15 cellular contexts compared by ENCODE assay signal in the genomic region with DNA sequence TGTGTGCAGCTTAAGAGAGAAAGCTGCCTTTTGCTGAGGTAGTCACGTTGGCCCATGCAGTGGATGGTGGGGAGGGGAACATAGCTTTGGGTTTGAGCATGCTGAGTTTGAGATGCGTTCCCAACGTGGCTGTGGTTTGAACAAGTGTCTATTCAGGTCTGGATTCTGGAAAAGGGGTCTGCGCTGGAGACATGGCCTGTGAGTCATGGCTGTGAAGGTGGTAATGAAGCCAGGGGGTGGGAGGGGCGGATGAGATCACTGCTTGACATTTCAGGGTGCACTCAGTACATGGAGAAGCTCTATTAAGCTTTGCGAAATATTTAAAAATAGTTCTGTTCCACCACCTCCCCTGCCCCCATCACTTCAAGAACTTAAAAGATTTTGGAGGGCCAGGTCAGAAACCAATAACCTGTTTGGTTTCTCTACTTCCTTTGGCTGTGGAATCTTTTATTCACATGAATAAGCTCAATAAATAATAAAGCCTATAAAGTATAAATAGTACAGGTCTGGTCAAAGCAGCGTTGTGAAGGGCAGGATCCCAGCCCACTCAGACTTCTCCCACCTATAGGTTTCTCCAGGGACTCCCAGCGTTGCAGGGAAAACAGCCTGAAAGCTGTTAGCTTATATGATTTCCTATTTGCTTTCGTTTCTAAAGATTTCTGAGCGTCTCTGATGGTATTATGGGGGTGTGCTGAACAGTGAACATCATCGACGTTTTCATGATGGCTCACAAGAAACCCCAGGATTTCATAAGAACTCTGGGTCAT.
A peak's percentile ranks its signal among the peaks of the same experiment; 100 is the strongest.
DNase-seq lines count a peak whose midpoint lies in the region; TF ChIP-seq lines count a peak whose summit lies in the region.
"Had no signal": no experiment of that assay in that cellular context is flagged by ENCODE, and none has a peak within 500 bp of the region (broad histone marks: within the 10 kb centered on the region; RNA-seq: fewer than 3 reads in every experiment).

No MANE protein-coding gene starts in this region.

- WGBS in mammary epithelial cell (ENCODE audit: low coverage, missing lambda C conversion rate): 48% methylated on average over 9 of the region's 12 CpGs

- H3K36me3 Mint-ChIP-seq in MCF 10A (ENCODE audit: insufficient read depth, unreplicated experiment): no peaks in the 10 kb centered on the region
- H3K36me3 Mint-ChIP-seq: CD14-positive monocyte had no signal

- no peak overlapping the region for H3K9ac ChIP-seq in mammary epithelial cell (ENCODE audit: insufficient read depth, low read length)

- no peaks in the 10 kb centered on the region for H4K20me1 ChIP-seq in mammary epithelial cell (ENCODE audit: insufficient read depth, low read length)

- BruUV-seq in MCF 10A (replicated peaks; lab: Mats Ljungman, UMichigan): no TSS peak
- no TSS peak for BruUV-seq in mammary epithelial cell (replicated peaks; lab: Mats Ljungman, UMichigan)

- no peak overlapping the region for H3K4me3 Mint-ChIP-seq in MCF 10A (ENCODE audit: unreplicated experiment)
- H3K4me3 Mint-ChIP-seq: CD14-positive monocyte had no signal

- no peak overlapping the region for H3K27ac Mint-ChIP-seq in MCF 10A (ENCODE audit: low read depth, unreplicated experiment)
- H3K27ac Mint-ChIP-seq: CD14-positive monocyte had no signal

- DNase-seq in MCF 10A (ENCODE audit: unreplicated experiment) (peak; percentile 30), mammary epithelial cell (no peak), astrocyte of the spinal cord (ENCODE audit: low read depth, low spot score) (peak; percentile 81), nucleus accumbens (lab: John Stamatoyannopoulos, UW) (peak in 34 of 56 donors; percentile 4 to 78 (median 37)), NCI-H774 (lab: John Stamatoyannopoulos, UW) (no peak), NCI-H1694 (lab: John Stamatoyannopoulos, UW) (no peak), NCI-H446 treated with DMSO at 0.1 percent for 48 hours (lab: John Stamatoyannopoulos, UW) (no peak), H4 (ENCODE audit: low spot score) (no peak)
- DNase-seq: IMR-90, Karpas-422, NCI-H1417 treated with DMSO at 0.1 percent for 48 hours, NCI-H2081, NCI-H510A had no signal

- in situ Hi-C loops in mammary epithelial cell (cut with MboI; ENCODE audit: low sequenced_read_pairs in 2 of 2): no loop called here
- in situ Hi-C loops in astrocyte of the spinal cord (cut with HindIII; ENCODE audit: low sequenced_read_pairs): no loop called here

- peaks cover under 1% of the 10 kb centered on the region for H3K4me1 Mint-ChIP-seq in MCF 10A (ENCODE audit: insufficient read depth, unreplicated experiment)
- H3K4me1 Mint-ChIP-seq: CD14-positive monocyte had no signal

- H3K27me3 ChIP-seq in mammary epithelial cell (ENCODE audit: insufficient read depth, low read length): no peaks in the 10 kb centered on the region

- peaks cover 5% of the 10 kb centered on the region for H3K9me3 ChIP-seq in mammary epithelial cell (replicated peaks; ENCODE audit: insufficient read depth, low read length)
- H3K9me3 ChIP-seq: HAP-1 had no signal

- intact Hi-C loops in MCF 10A (cut with micrococcal nuclease): no loop called here
- intact Hi-C loops in mammary epithelial cell (cut with micrococcal nuclease): no loop called here

- H3K27me3 Mint-ChIP-seq in MCF 10A (ENCODE audit: insufficient read depth, unreplicated experiment): no peaks in the 10 kb centered on the region

- H3K4me3 ChIP-seq in mammary epithelial cell (replicated peaks in 1 of 3; ENCODE audit: insufficient read depth in 1 of 3, low read depth in 2 of 3, low read length in 3 of 3) (no peak overlapping the region), astrocyte of the spinal cord (ENCODE audit: low read depth, low read length) (no peak overlapping the region)
- H3K4me3 ChIP-seq: HAP-1 had no signal

- peaks cover 11% of the 10 kb centered on the region for H3K9me3 Mint-ChIP-seq in MCF 10A (ENCODE audit: unreplicated experiment)

- dilution Hi-C loops in mammary epithelial cell (cut with HindIII; ENCODE audit: low sequenced_read_pairs): no loop called here

- no peak overlapping the region for H3K4me2 ChIP-seq in mammary epithelial cell (ENCODE audit: insufficient read depth, low read depth, low read length)

- no peak overlapping the region for H2AFZ ChIP-seq in mammary epithelial cell (ENCODE audit: low read depth, low read length)

- POLR2A ChIA-PET in MCF 10A (lab: Yijun Ruan, JAX): interaction anchor here (1.5 kb wide), 1 partner anchor 9 kb away, joined by 3 read pairs; no protein-coding TSS in a partner anchor

- H3K27ac ChIP-seq in mammary epithelial cell (ENCODE audit: insufficient read depth, low read depth, low read length): no peak overlapping the region

- H3K79me2 ChIP-seq in mammary epithelial cell (ENCODE audit: insufficient read depth, low read length): no peaks in the 10 kb centered on the region

- CTCF ChIA-PET in MCF 10A (lab: Yijun Ruan, JAX): interaction anchor here (0.6 to 1.5 kb wide), 5 partner anchors 9 to 181 kb away, joined by 3 to 4 read pairs (median 3); no protein-coding TSS in a partner anchor
- CTCF ChIA-PET in mammary epithelial cell (lab: Charles Lee; ENCODE audit: low non-redundant PET): no interaction called here

- no peaks in the 10 kb centered on the region for H3K4me1 ChIP-seq in mammary epithelial cell (ENCODE audit: insufficient read depth, low read length)
- H3K4me1 ChIP-seq: HAP-1 had no signal

- H3K36me3 ChIP-seq in mammary epithelial cell (ENCODE audit: insufficient read depth, low read length): no peaks in the 10 kb centered on the region
- H3K36me3 ChIP-seq: HAP-1 had no signal

- TF ChIP-seq CTCF in MCF 10A (IDR thresholded peaks at IDR 0.05; ENCODE audit: unreplicated experiment): no peak
- no peak for TF ChIP-seq CTCF in mammary epithelial cell (conservative IDR thresholded peaks at IDR 0.05 in 1 of 2, IDR thresholded peaks at IDR 0.05 in 1 of 2; ENCODE audit: extremely low read depth in 1 of 2, insufficient read depth in 1 of 2, low read depth in 1 of 2, low read length in 2 of 2)
- no peak for TF ChIP-seq CTCF in astrocyte of the spinal cord (IDR thresholded peaks at IDR 0.05; ENCODE audit: low read depth, low read length)

Comparison
In these comparisons a context has a peak if more than half of its experiments do, and no peak if none do; other contexts are left out.
1. DNase-seq: peak in MCF 10A (single experiment), astrocyte of the spinal cord (single experiment) and nucleus accumbens (34 of 56); none in mammary epithelial cell (single experiment), NCI-H774 (single experiment), NCI-H1694 (single experiment), NCI-H446 treated with DMSO at 0.1 percent for 48 hours (single experiment) and H4 (single experiment).